In the genomic region with DNA sequence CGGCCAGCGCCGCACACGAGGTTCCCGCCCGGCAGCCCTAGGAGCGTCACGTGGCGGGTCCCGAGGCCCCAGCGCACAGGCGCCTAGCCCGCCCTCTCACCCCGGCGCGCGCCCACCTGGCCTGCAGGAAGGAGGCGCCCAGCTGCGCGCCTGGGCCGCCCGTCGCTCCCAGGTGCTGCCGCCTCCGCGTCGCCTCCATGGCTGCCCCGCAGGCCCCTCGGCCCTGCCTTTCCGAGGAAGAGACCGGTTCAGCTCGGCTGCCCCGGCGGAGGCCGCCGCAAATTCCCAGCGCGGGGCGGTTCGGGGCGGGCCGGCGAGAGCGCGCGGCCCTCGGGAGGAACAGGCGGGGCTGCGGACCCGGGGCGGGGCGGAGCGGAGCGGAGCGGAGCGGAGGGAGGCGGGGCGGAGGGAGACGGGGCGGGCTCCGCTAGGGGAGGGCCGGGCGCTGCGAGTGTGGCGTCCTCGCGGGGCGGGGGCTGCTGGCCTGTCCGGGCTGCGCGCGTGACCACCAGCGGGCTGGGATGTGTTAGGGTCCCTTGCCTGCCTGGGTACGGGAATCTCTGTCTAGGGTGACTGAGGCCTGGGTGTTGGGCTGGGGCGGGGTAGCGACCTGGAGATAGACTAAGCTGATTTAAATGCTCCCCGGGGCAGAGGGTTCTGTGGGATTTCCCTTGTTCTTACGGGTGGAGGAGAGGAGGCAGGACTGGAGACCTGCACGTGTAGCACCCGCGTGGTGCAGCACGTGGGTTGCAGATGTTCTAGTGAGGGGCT, we compare ENCODE assay signal across 1 cellular context.
TF ChIP-seq lines count a peak whose summit lies in the region.

A gene (minus strand): TSS at position 343 of the 771 bp plus-strand sequence. CDS start 144 bp downstream, at position 199.

TF ChIP-seq in HepG2, 621 proteins besides CTCF, POLR2A, EP300 and RAD21 (continued from another document):
- TF ChIP-seq, protein P1, sequence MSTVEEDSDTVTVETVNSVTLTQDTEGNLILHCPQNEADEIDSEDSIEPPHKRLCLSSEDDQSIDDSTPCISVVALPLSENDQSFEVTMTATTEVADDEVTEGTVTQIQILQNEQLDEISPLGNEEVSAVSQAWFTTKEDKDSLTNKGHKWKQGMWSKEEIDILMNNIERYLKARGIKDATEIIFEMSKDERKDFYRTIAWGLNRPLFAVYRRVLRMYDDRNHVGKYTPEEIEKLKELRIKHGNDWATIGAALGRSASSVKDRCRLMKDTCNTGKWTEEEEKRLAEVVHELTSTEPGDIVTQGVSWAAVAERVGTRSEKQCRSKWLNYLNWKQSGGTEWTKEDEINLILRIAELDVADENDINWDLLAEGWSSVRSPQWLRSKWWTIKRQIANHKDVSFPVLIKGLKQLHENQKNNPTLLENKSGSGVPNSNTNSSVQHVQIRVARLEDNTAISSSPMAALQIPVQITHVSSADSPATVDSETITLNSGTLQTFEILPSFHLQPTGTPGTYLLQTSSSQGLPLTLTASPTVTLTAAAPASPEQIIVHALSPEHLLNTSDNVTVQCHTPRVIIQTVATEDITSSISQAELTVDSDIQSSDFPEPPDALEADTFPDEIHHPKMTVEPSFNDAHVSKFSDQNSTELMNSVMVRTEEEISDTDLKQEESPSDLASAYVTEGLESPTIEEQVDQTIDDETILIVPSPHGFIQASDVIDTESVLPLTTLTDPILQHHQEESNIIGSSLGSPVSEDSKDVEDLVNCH (CRISPR knock-in tag; IDR thresholded peaks at IDR 0.05) = peak; percentile 55; the same call in 1 of the 2 replicates
- peak; percentile 93 for TF ChIP-seq ZNF563 (CRISPR knock-in tag; IDR thresholded peaks at IDR 0.05)
- TF ChIP-seq, protein P2, sequence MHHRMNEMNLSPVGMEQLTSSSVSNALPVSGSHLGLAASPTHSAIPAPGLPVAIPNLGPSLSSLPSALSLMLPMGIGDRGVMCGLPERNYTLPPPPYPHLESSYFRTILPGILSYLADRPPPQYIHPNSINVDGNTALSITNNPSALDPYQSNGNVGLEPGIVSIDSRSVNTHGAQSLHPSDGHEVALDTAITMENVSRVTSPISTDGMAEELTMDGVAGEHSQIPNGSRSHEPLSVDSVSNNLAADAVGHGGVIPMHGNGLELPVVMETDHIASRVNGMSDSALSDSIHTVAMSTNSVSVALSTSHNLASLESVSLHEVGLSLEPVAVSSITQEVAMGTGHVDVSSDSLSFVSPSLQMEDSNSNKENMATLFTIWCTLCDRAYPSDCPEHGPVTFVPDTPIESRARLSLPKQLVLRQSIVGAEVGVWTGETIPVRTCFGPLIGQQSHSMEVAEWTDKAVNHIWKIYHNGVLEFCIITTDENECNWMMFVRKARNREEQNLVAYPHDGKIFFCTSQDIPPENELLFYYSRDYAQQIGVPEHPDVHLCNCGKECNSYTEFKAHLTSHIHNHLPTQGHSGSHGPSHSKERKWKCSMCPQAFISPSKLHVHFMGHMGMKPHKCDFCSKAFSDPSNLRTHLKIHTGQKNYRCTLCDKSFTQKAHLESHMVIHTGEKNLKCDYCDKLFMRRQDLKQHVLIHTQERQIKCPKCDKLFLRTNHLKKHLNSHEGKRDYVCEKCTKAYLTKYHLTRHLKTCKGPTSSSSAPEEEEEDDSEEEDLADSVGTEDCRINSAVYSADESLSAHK (CRISPR knock-in tag; IDR thresholded peaks at IDR 0.05; ENCODE audit: borderline replicate concordance) = no peak; the same call in 1 of the 2 replicates
- peak; percentile 18; the same call in 1 of the 2 replicates for TF ChIP-seq RARA (CRISPR knock-in tag; IDR thresholded peaks at IDR 0.05)
- no peak for TF ChIP-seq ZFP36 (IDR thresholded peaks at IDR 0.05; ENCODE audit: borderline replicate concordance, low read depth, low read length, partially characterized antibody)
- TF ChIP-seq ZNF431 (CRISPR knock-in tag; IDR thresholded peaks at IDR 0.05; ENCODE audit: borderline replicate concordance, low read depth) = peak; percentile 63
- no peak for TF ChIP-seq NONO (IDR thresholded peaks at IDR 0.05)
- peak; percentile 48; the same call in 1 of the 2 replicates for TF ChIP-seq NONO (CRISPR knock-in tag; conservative IDR thresholded peaks at IDR 0.05)
- no peak for TF ChIP-seq HOXA7 (CRISPR knock-in tag; IDR thresholded peaks at IDR 0.05)
- peak; percentile 17; the same call in 1 of the 2 replicates for TF ChIP-seq ZNF614 (CRISPR knock-in tag; IDR thresholded peaks at IDR 0.05; ENCODE audit: borderline replicate concordance)
- peak; percentile 82 for TF ChIP-seq ZNF766 (CRISPR knock-in tag; IDR thresholded peaks at IDR 0.05; ENCODE audit: borderline replicate concordance)
- TF ChIP-seq ZNF558 (CRISPR knock-in tag; IDR thresholded peaks at IDR 0.05; ENCODE audit: borderline replicate concordance) = peak; percentile 92; the same call in 1 of the 2 replicates
- TF ChIP-seq POLR2AphosphoS5 (IDR thresholded peaks at IDR 0.05; ENCODE audit: low read depth, low read length) = peak; percentile 66
- no peak for TF ChIP-seq MBD4 (IDR thresholded peaks at IDR 0.05; ENCODE audit: borderline replicate concordance, low read length)
- TF ChIP-seq FOXA3 (CRISPR knock-in tag; IDR thresholded peaks at IDR 0.05) = peak; percentile 25; the same call in 1 of the 2 replicates
- peak; percentile 88; the same call in 1 of the 2 replicates for TF ChIP-seq ZNF546 (CRISPR knock-in tag; conservative IDR thresholded peaks at IDR 0.05)
- TF ChIP-seq SALL1 (CRISPR knock-in tag; IDR thresholded peaks at IDR 0.05) = peak; percentile 90
- 0 out of 2 replicates have a peak, but pooled peaks have one; percentile 47 for TF ChIP-seq ZNF205 (CRISPR knock-in tag; IDR thresholded peaks at IDR 0.05)
- TF ChIP-seq, protein P3, sequence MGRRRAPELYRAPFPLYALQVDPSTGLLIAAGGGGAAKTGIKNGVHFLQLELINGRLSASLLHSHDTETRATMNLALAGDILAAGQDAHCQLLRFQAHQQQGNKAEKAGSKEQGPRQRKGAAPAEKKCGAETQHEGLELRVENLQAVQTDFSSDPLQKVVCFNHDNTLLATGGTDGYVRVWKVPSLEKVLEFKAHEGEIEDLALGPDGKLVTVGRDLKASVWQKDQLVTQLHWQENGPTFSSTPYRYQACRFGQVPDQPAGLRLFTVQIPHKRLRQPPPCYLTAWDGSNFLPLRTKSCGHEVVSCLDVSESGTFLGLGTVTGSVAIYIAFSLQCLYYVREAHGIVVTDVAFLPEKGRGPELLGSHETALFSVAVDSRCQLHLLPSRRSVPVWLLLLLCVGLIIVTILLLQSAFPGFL (CRISPR knock-in tag; IDR thresholded peaks at IDR 0.05) = no peak
- no peak for TF ChIP-seq NCOR1 (IDR thresholded peaks at IDR 0.05; ENCODE audit: borderline replicate concordance, low read length)
- TF ChIP-seq GATA4 (IDR thresholded peaks at IDR 0.05; ENCODE audit: borderline replicate concordance, low read depth) = no peak; the same call in 1 of the 2 replicates
- peak; percentile 88 for TF ChIP-seq RBFOX2 (IDR thresholded peaks at IDR 0.05; ENCODE audit: low read depth, low read length)
- TF ChIP-seq ZNF430 (CRISPR knock-in tag; IDR thresholded peaks at IDR 0.05) = no peak
- TF ChIP-seq ZNF34 (CRISPR knock-in tag; IDR thresholded peaks at IDR 0.05; ENCODE audit: borderline replicate concordance) = no peak
- no peak for TF ChIP-seq TEAD3 (CRISPR knock-in tag; optimal IDR thresholded peaks at IDR 0.05; ENCODE audit: borderline replicate concordance)
- TF ChIP-seq EZH2 (conservative IDR thresholded peaks at IDR 0.05; ENCODE audit: low read depth, low read length) = no peak
- TF ChIP-seq, protein P4, sequence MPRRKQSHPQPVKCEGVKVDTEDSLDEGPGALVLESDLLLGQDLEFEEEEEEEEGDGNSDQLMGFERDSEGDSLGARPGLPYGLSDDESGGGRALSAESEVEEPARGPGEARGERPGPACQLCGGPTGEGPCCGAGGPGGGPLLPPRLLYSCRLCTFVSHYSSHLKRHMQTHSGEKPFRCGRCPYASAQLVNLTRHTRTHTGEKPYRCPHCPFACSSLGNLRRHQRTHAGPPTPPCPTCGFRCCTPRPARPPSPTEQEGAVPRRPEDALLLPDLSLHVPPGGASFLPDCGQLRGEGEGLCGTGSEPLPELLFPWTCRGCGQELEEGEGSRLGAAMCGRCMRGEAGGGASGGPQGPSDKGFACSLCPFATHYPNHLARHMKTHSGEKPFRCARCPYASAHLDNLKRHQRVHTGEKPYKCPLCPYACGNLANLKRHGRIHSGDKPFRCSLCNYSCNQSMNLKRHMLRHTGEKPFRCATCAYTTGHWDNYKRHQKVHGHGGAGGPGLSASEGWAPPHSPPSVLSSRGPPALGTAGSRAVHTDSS (CRISPR knock-in tag; conservative IDR thresholded peaks at IDR 0.05) = no peak; the same call in 1 of the 2 replicates
- no peak for TF ChIP-seq ZNF703 (CRISPR knock-in tag; IDR thresholded peaks at IDR 0.05; ENCODE audit: borderline replicate concordance)
